ENCODE assay signal across 12 cellular contexts in the genomic region with DNA sequence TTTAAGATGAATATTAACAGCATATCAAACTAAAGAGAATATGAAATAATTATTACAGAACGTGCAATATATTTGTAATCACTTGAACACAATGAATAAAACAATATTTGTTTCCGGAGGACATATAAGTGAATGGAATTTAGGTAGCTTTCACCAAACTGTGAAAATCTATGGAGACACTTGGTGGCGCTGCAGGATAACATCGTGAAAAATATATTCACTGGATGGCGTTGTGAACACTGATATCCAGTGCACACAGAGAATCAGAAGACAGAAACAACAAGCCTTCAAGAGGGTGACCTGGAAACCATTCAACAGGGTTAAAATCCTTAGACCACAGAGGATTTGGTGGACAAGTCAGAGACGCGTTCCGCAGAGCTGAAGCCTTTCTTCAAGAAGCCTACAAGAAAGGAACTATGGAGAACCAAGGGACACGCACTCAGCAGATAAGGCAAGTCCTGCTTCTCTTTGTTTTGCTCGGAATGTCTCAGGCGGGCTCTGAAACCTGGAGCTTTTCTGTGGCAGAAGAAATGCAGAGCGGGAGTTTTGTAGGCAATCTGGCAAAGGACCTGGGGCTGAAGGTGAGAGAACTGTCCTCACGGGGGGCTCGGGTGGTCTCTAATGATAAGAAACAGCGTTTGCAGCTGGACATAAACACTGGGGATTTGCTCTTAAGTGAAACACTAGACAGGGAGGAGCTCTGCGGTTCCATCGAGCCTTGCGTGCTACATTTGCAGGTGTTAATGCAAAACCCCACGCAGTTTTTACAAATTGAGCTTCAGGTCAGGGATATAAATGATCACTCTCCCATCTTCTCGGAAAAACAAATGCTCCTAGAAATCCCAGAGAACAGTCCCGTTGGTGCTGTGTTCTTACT. TPM values are rescaled to one million over a fixed set of nuclear protein-coding genes. Genes with fewer than 3 reads are reported as not detected.
A peak's percentile ranks its signal among the peaks of the same experiment; 100 is the strongest.
DNase-seq lines count a peak whose midpoint lies in the region; ATAC-seq and TF ChIP-seq lines count a peak whose summit lies in the region.
"Had no signal": no experiment of that assay in that cellular context is flagged by ENCODE, and none has a peak within 500 bp of the region (broad histone marks: within the 10 kb centered on the region; RNA-seq: fewer than 3 reads in every experiment).

Gene PCDHB11, plus strand, starts transcription at position 269 of the 877 bp plus-strand sequence. Its CDS starts 148 bp downstream, at position 417.

- H3K9me3 Mint-ChIP-seq in activated CD4-positive, alpha-beta T cell treated with anti-CD3 and anti-CD28 coated beads, Interleukin-2, amount 10 ng/mL, durations not matched to agents 24 days and 14 days: peaks cover 22% of the 10 kb centered on the region

- H3K4me1 ChIP-seq in heart right ventricle: no peaks in the 10 kb centered on the region

- H3K4me3 ChIP-seq in heart right ventricle (peak within 1 kb of the TSS in 6 of 10 donors; percentile 1 to 20 (median 15)), epithelial cell of proximal tubule (ENCODE audit: low read depth, low read length) (no peak within 1 kb of the TSS)

- WGBS in heart right ventricle, 2 donors: 32 to 33% methylated on average over 21 of the region's 21 CpGs

- peaks cover 0 to 18% (median 0%) of the 10 kb centered on the region in 9 donors for H3K36me3 ChIP-seq in heart right ventricle

- H3K4me1 Mint-ChIP-seq in activated CD4-positive, alpha-beta T cell treated with anti-CD3 and anti-CD28 coated beads, Interleukin-2, amount 10 ng/mL, durations not matched to agents 24 days and 14 days: no peaks in the 10 kb centered on the region
- H3K4me1 Mint-ChIP-seq: CD4-positive, CD25-positive, alpha-beta regulatory T cell; naive B cell; stimulated activated effector memory CD8-positive, alpha-beta T cell treated with anti-CD3 and anti-CD28 coated beads, Interleukin-12 subunit alpha, Interleukin-12 subunit beta, amount 100 ng/mL, for 72 hours had no signal

- no peak within 1 kb of the TSS for H3K4me3 Mint-ChIP-seq in activated CD4-positive, alpha-beta T cell treated with anti-CD3 and anti-CD28 coated beads, Interleukin-2, amount 10 ng/mL, durations not matched to agents 24 days and 14 days
- H3K4me3 Mint-ChIP-seq: CD4-positive, CD25-positive, alpha-beta regulatory T cell; naive B cell; stimulated activated effector memory CD8-positive, alpha-beta T cell treated with anti-CD3 and anti-CD28 coated beads, Interleukin-12 subunit alpha, Interleukin-12 subunit beta, amount 100 ng/mL, for 72 hours had no signal

- no peaks in the 10 kb centered on the region for H3K36me3 Mint-ChIP-seq in activated CD4-positive, alpha-beta T cell treated with anti-CD3 and anti-CD28 coated beads, Interleukin-2, amount 10 ng/mL, durations not matched to agents 24 days and 14 days (ENCODE audit: low read depth)
- H3K36me3 Mint-ChIP-seq: CD4-positive, CD25-positive, alpha-beta regulatory T cell; stimulated activated effector memory CD8-positive, alpha-beta T cell treated with anti-CD3 and anti-CD28 coated beads, Interleukin-12 subunit alpha, Interleukin-12 subunit beta, amount 100 ng/mL, for 72 hours had no signal

- H3K27me3 Mint-ChIP-seq in activated CD4-positive, alpha-beta T cell treated with anti-CD3 and anti-CD28 coated beads, Interleukin-2, amount 10 ng/mL, durations not matched to agents 24 days and 14 days: no peaks in the 10 kb centered on the region

- no peak for DNase-seq in heart right ventricle
- no peak for DNase-seq in left ventricle myocardium superior
- DNase-seq in NCI-H748 treated with DMSO at 0.1 percent for 48 hours (lab: John Stamatoyannopoulos, UW): peak; percentile 85
- no peak for DNase-seq in epithelial cell of proximal tubule (ENCODE audit: low read depth)
- no peak for DNase-seq in GOT3 (lab: John Stamatoyannopoulos, UW)
- no peak for DNase-seq in activated CD4-positive, alpha-beta T cell treated with anti-CD3 and anti-CD28 coated beads, Interleukin-2, amount 10 ng/mL, durations not matched to agents 24 days and 14 days
- DNase-seq: CD4-positive, CD25-positive, alpha-beta regulatory T cell; naive B cell; NCI-H1092 had no signal

- peaks cover 0 to 20% (median 9%) of the 10 kb centered on the region in 7 donors for H3K27me3 ChIP-seq in heart right ventricle

- H3K27ac ChIP-seq in heart right ventricle: no peak within 1 kb of the TSS

- intact Hi-C loops in heart right ventricle (cut with DNase I) (loop anchor here in 1 of 10 donors (10.0 kb wide), 1 partner anchor 125 kb away; the partner anchor contains the start of gene TAF7), left ventricle myocardium superior (cut with micrococcal nuclease) (no loop called here)
- intact Hi-C loops in activated CD4-positive, alpha-beta T cell treated with anti-CD3 and anti-CD28 coated beads, Interleukin-2, amount 10 ng/mL, durations not matched to agents 24 days and 14 days (cut with micrococcal nuclease): loop anchor here (10.0 kb wide), 1 partner anchor 355 kb away; no protein-coding TSS in a partner anchor

- no peak for ATAC-seq in heart right ventricle
- ATAC-seq in left ventricle myocardium superior: no peak
- no peak for ATAC-seq in GM18861 (IDR thresholded peaks at IDR 0.05; ENCODE audit: unreplicated experiment)
- no peak for ATAC-seq in GM21381 (IDR thresholded peaks at IDR 0.05; ENCODE audit: unreplicated experiment)
- ATAC-seq: stimulated activated effector memory CD8-positive, alpha-beta T cell treated with anti-CD3 and anti-CD28 coated beads, Interleukin-12 subunit alpha, Interleukin-12 subunit beta, amount 100 ng/mL, for 72 hours had no signal

- H3K9me3 ChIP-seq in heart right ventricle: peaks cover 0 to 98% (median 56%) of the 10 kb centered on the region in 11 donors

- TF ChIP-seq CTCF in heart right ventricle (IDR thresholded peaks at IDR 0.05) (peak in 4 of 9 donors; percentile 4 to 19 (median 18)), epithelial cell of proximal tubule (conservative IDR thresholded peaks at IDR 0.05; ENCODE audit: low read depth, low read length) (peak; percentile 12)

- no peak within 1 kb of the TSS for H3K27ac Mint-ChIP-seq in activated CD4-positive, alpha-beta T cell treated with anti-CD3 and anti-CD28 coated beads, Interleukin-2, amount 10 ng/mL, durations not matched to agents 24 days and 14 days
- H3K27ac Mint-ChIP-seq: CD4-positive, CD25-positive, alpha-beta regulatory T cell; stimulated activated effector memory CD8-positive, alpha-beta T cell treated with anti-CD3 and anti-CD28 coated beads, Interleukin-12 subunit alpha, Interleukin-12 subunit beta, amount 100 ng/mL, for 72 hours had no signal

RNA-seq across cellular contexts. Expression of gene PCDHB11, which starts in this region (rescaled TPM):
- total RNA-seq in heart right ventricle (1 to 10 TPM in 7 of 10 donors, under 1 TPM in 3; 0.64 to 2.8 (median 1.4) TPM), left ventricle myocardium superior (0.74 TPM), epithelial cell of proximal tubule (0.06 and 0.07 TPM in 2 replicates)
- under 1 TPM; 0.26 to 0.37 TPM for polyA plus RNA-seq in heart right ventricle
- not detected in 2 replicates for total RNA-seq in activated CD4-positive, alpha-beta T cell treated with anti-CD3 and anti-CD28 coated beads, Interleukin-2, amount 10 ng/mL, durations not matched to agents 24 days and 14 days
- total RNA-seq: CD4-positive, CD25-positive, alpha-beta regulatory T cell had no signal
- polyA plus RNA-seq: CD4-positive, CD25-positive, alpha-beta regulatory T cell had no signal
